28 cellular contexts compared by ENCODE assay signal in the genomic region with DNA sequence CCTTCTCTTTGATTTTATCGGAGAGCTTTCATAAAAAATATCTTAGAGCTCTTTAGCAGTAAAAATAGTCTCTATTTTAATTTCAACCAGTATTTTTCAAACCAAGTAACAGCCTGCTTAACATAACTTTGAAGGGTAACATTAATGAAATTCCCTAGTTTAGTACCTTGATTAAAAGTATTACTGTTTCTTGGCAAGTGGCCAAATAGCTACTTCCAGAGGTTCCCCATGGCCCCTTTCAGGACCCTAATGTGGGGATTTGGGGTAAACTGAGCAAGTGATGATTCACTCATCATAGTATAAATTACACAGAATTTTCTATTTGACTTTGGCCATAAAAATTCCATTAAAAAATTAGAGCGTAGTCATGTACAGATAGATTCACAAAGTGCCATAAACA.
"Had no signal": no experiment of that assay in that cellular context is flagged by ENCODE, and none has a peak within 500 bp of the region (broad histone marks: within the 10 kb centered on the region; RNA-seq: fewer than 3 reads in every experiment).

No MANE protein-coding gene starts in this region.

- H3K9me3 ChIP-seq: ascending aorta, body of pancreas had no signal

- H3K36me3 ChIP-seq: ascending aorta had no signal

- DNase-seq: activated CD4-positive, alpha-beta T cell treated with anti-CD3 and anti-CD28 coated beads for 48 hours; activated CD4-positive, alpha-beta T cell treated with anti-CD3 and anti-CD28 coated beads, Interleukin-2, amount 50 U/mL, for 4 hours; activated CD4-positive, CD25-positive, alpha-beta regulatory T cell treated with anti-CD3 and anti-CD28 coated beads, Interleukin-2, amount 50 U/mL, for 72 hours; activated CD8-positive, alpha-beta memory T cell treated with anti-CD3 and anti-CD28 coated beads, Interleukin-2, amount 10 ng/mL, durations not matched to agents 7 days and 5 days; activated CD8-positive, alpha-beta T cell treated with anti-CD3 and anti-CD28 coated beads, Interleukin-2, amount 10 ng/mL, durations not matched to agents 7 days and 5 days; activated gamma-delta T cell; activated naive CD4-positive, alpha-beta T cell treated with anti-CD3 and anti-CD28 coated beads for 36 hours; activated T-cell treated with anti-CD3 and anti-CD28 coated beads, Interleukin-2, amount 50 U/mL, for 4 hours; amniotic stem cell; body of pancreas; Kasumi-1; NCI-H1048; NCI-H146; NCI-H187 treated with DMSO at 0.1 percent for 48 hours; NCI-H2081 treated with DMSO at 0.1 percent for 48 hours; NCI-H446 treated with DMSO at 0.1 percent for 48 hours; NCI-H524 treated with DMSO at 0.1 percent for 48 hours; NCI-H748 treated with DMSO at 0.1 percent for 48 hours; OCI-M1; RPMI8226; SW 1271 had no signal

- H3K27me3 Mint-ChIP-seq: activated CD8-positive, alpha-beta memory T cell treated with anti-CD3 and anti-CD28 coated beads, Interleukin-2, amount 10 ng/mL, durations not matched to agents 7 days and 5 days; activated T-helper 17 cell treated with anti-CD3 and anti-CD28 coated beads, Interleukin-2, amount 50 U/mL, for 72 hours; central memory CD8-positive, alpha-beta T cell had no signal

- H3K27me3 ChIP-seq: ascending aorta, body of pancreas had no signal

- H3K9me3 Mint-ChIP-seq: activated naive CD4-positive, alpha-beta T cell treated with anti-CD3 and anti-CD28 coated beads for 36 hours; activated T-cell treated with anti-CD3 and anti-CD28 coated beads, Interleukin-2, amount 50 U/mL, for 4 hours; activated T-helper 17 cell treated with anti-CD3 and anti-CD28 coated beads, Interleukin-2, amount 50 U/mL, for 72 hours; central memory CD8-positive, alpha-beta T cell; T-helper 1 cell treated with Interleukin-12 subunit alpha and Interleukin-12 subunit beta and Interleukin-4 antibody, amounts not matched to agents 30 μg/mL and 1 μg/mL, for 36 hours had no signal

- H3K27ac Mint-ChIP-seq: activated CD8-positive, alpha-beta memory T cell treated with anti-CD3 and anti-CD28 coated beads, Interleukin-2, amount 10 ng/mL, durations not matched to agents 7 days and 5 days; activated CD8-positive, alpha-beta T cell treated with anti-CD3 and anti-CD28 coated beads, Interleukin-2, amount 10 ng/mL, durations not matched to agents 7 days and 5 days; activated naive CD4-positive, alpha-beta T cell treated with anti-CD3 and anti-CD28 coated beads for 36 hours; activated T-helper 17 cell treated with anti-CD3 and anti-CD28 coated beads, Interleukin-2, amount 50 U/mL, for 72 hours; T-helper 1 cell treated with Interleukin-12 subunit alpha and Interleukin-12 subunit beta and Interleukin-4 antibody, amounts not matched to agents 30 μg/mL and 1 μg/mL, for 36 hours had no signal

- ATAC-seq: activated CD8-positive, alpha-beta memory T cell treated with anti-CD3 and anti-CD28 coated beads, Interleukin-2, amount 10 ng/mL, durations not matched to agents 7 days and 5 days; activated CD8-positive, alpha-beta T cell treated with anti-CD3 and anti-CD28 coated beads, Interleukin-2, amount 10 ng/mL, durations not matched to agents 7 days and 5 days; activated T-cell treated with anti-CD3 and anti-CD28 coated beads, Interleukin-2, amount 50 U/mL, for 4 hours; activated T-helper 17 cell treated with anti-CD3 and anti-CD28 coated beads, Interleukin-2, amount 50 U/mL, for 72 hours; body of pancreas; Panc1; Right ventricle myocardium inferior had no signal

- H3K4me3 Mint-ChIP-seq: activated CD8-positive, alpha-beta memory T cell treated with anti-CD3 and anti-CD28 coated beads, Interleukin-2, amount 10 ng/mL, durations not matched to agents 7 days and 5 days; activated CD8-positive, alpha-beta T cell treated with anti-CD3 and anti-CD28 coated beads, Interleukin-2, amount 10 ng/mL, durations not matched to agents 7 days and 5 days; activated naive CD4-positive, alpha-beta T cell treated with anti-CD3 and anti-CD28 coated beads for 36 hours; activated T-cell treated with anti-CD3 and anti-CD28 coated beads, Interleukin-2, amount 50 U/mL, for 4 hours; activated T-helper 17 cell treated with anti-CD3 and anti-CD28 coated beads, Interleukin-2, amount 50 U/mL, for 72 hours; central memory CD8-positive, alpha-beta T cell; T-helper 1 cell treated with Interleukin-12 subunit alpha and Interleukin-12 subunit beta and Interleukin-4 antibody, amounts not matched to agents 30 μg/mL and 1 μg/mL, for 36 hours had no signal

- H3K27ac ChIP-seq: ascending aorta, body of pancreas, SK-N-MC had no signal

- H3K4me3 ChIP-seq: ascending aorta, body of pancreas, SK-N-MC had no signal
